Comparison of ENCODE assay signal across 13 cellular contexts in the genomic region with DNA sequence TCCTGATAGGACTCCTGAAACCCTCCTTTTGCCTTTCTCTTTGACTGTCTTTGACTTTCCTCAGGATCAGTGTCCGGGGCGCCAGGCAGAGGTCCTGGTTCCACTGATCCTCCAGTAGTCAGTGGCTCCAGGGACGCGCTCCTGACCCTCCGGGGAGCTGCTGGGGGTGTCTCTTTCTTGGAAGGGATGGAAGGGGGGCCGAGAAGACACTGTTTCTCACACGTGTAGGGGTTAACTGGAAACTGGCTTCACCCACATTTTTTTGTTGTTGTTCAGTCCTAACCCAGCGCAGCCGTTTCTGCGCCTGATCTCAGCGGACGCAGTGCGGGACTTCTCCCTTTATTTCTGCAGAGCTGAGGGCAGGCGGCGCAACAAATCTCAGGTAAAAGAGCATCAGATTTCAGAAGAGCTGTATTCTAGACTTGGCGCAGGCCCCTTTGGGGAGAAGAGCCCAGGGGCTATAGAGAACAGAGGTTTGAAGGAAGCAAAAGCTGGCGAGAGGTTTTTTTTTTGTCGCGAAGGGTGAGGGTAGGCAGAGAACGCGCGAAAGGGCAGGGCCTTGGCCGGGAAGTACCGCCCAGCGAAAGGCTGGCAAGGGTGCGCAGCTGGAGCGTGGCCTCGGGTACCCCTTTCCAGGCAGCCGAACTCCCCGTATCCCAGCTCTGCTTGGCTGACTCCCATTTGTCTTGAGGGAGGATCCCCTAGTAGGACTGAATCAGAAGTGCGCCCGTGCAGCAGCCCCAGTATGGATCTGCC. TPM values are rescaled to one million over a fixed set of nuclear protein-coding genes. Genes with fewer than 3 reads are reported as not detected.
DNase-seq lines count a peak whose midpoint lies in the region; ATAC-seq, FAIRE-seq and TF ChIP-seq lines count a peak whose summit lies in the region.
"Had no signal": no experiment of that assay in that cellular context is flagged by ENCODE, and none has a peak within 500 bp of the region (broad histone marks: within the 10 kb centered on the region; RNA-seq: fewer than 3 reads in every experiment).

No MANE protein-coding gene starts in this region.

- peaks cover 16 to 88% of the 10 kb centered on the region in 2 experiments; a peak in 4 of 5 replicates for H3K27me3 ChIP-seq in HepG2 (ENCODE audit: control insufficient read depth in 1 of 2, insufficient read depth in 2 of 2, low read length in 2 of 2)
- peaks cover 8 to 57% of the 10 kb centered on the region in 2 donors for H3K27me3 ChIP-seq in right lobe of liver
- H3K27me3 ChIP-seq in iPS-20b (ENCODE audit: insufficient read depth, low read length): peaks cover 100% of the 10 kb centered on the region
- peaks cover 97% of the 10 kb centered on the region for H3K27me3 ChIP-seq in effector memory CD4-positive, alpha-beta T cell (replicated peaks; ENCODE audit: control insufficient read depth, insufficient read depth, low read length, poor library complexity, severe bottlenecking)
- H3K27me3 ChIP-seq in thyroid gland: peaks cover 78% of the 10 kb centered on the region

- CTCF ChIA-PET in HepG2 (lab: Yijun Ruan, JAX; ENCODE audit: low intra/inter-chr PET ratio, low total read pairs): no interaction called here

- no peak for FAIRE-seq in HepG2 (lab: Jason Lieb, UNC)
- FAIRE-seq: endometrium had no signal

- no peak for TF ChIP-seq POLR2A in HepG2 (IDR thresholded peaks at IDR 0.05; ENCODE audit: insufficient read depth in 1 of 2, low read depth in 2 of 2, low read length in 2 of 2)
- no peak for TF ChIP-seq POLR2A in right lobe of liver (IDR thresholded peaks at IDR 0.05)
- no peak for TF ChIP-seq POLR2A in thyroid gland (IDR thresholded peaks at IDR 0.05)

- H3K9me3 ChIP-seq in HepG2 (ENCODE audit: low read length) (no peaks in the 10 kb centered on the region), right lobe of liver (no peaks in the 10 kb centered on the region), iPS-20b (ENCODE audit: insufficient read depth, low read depth, low read length) (peaks cover 15% of the 10 kb centered on the region; the same call in 1 of the 2 replicates), thyroid gland (no peaks in the 10 kb centered on the region)
- H3K9me3 ChIP-seq in effector memory CD4-positive, alpha-beta T cell (ENCODE audit: control insufficient read depth, low read length): no peaks in the 10 kb centered on the region

- 58% methylated on average over 27 of the region's 32 CpGs for WGBS in HepG2 (ENCODE audit: low lambda C conversion rate)
- whole genome bisulfite sequencing in right lobe of liver (ENCODE audit: insufficient coverage, low coverage, low lambda C conversion rate, missing lambda C conversion rate): 17% methylated on average over 22 of the region's 32 CpGs
- 7 to 8% methylated on average over 29 to 32 of the region's 32 CpGs for WGBS in thyroid gland, 2 donors

- peaks cover 52% of the 10 kb centered on the region for H3K4me1 ChIP-seq in HepG2 (ENCODE audit: insufficient read depth, low read length)
- H3K4me1 ChIP-seq in right lobe of liver: peaks cover 0 to 53% (median 15%) of the 10 kb centered on the region in 4 donors
- H3K4me1 ChIP-seq in iPS-20b (ENCODE audit: insufficient read depth, low read length): peaks cover 21% of the 10 kb centered on the region; the same call in 1 of the 2 replicates
- H3K4me1 ChIP-seq in effector memory CD4-positive, alpha-beta T cell (ENCODE audit: control insufficient read depth, insufficient read depth, low read length, poor library complexity, severe bottlenecking): peaks cover 71% of the 10 kb centered on the region
- H3K4me1 ChIP-seq in thyroid gland: peaks cover 36 to 52% of the 10 kb centered on the region in 2 donors

- H3K9me3 Mint-ChIP-seq in activated T-helper 1 cell treated with anti-CD3 and anti-CD28 coated beads, Interleukin-12 subunit alpha, Interleukin-12 subunit beta, Interleukin-2, Interleukin-4 antibody, amounts not matched to agents 30 ng/mL and 10 ng/mL and 1 ng/mL, durations not matched to agents 14 hours and 24 hours and 36 hours: no peaks in the 10 kb centered on the region

- intact Hi-C loops in HepG2 (cut with micrococcal nuclease; ENCODE audit: unreplicated experiment): no loop called here
- intact Hi-C loops in right lobe of liver (cut with DNase I): no loop called here
- intact Hi-C loops in activated T-helper 1 cell treated with anti-CD3 and anti-CD28 coated beads, Interleukin-12 subunit alpha, Interleukin-12 subunit beta, Interleukin-2, Interleukin-4 antibody, amounts not matched to agents 30 ng/mL and 10 ng/mL and 1 ng/mL, durations not matched to agents 14 hours and 24 hours and 36 hours (cut with micrococcal nuclease): loop anchor here (5.0 kb wide), 1 partner anchor 554 kb away; no protein-coding TSS in a partner anchor
- intact Hi-C loops in thyroid gland (cut with DNase I): no loop called here

- peak overlapping the region in 2 of 3 experiments; percentile 44 to 61; a peak in 2 of 6 replicates for H3K4me3 ChIP-seq in HepG2 (replicated peaks in 1 of 3; ENCODE audit: insufficient read depth in 1 of 3, low read depth in 2 of 3, low read length in 3 of 3)
- no peak overlapping the region for H3K4me3 ChIP-seq in right lobe of liver
- H3K4me3 ChIP-seq in iPS-20b (ENCODE audit: low read length): peak overlapping the region; percentile 49; the same call in 1 of the 2 replicates
- no peak overlapping the region for H3K4me3 ChIP-seq in effector memory CD4-positive, alpha-beta T cell (ENCODE audit: insufficient read depth, low read depth, low read length, poor library complexity, severe bottlenecking)
- H3K4me3 ChIP-seq in thyroid gland (replicated peaks in 1 of 3): no peak overlapping the region

- no TSS peak for BruUV-seq in HepG2 (replicated peaks; lab: Mats Ljungman, UMichigan)

- H3K9ac ChIP-seq in HepG2 (ENCODE audit: insufficient read depth, low read depth, low read length) (no peak overlapping the region), iPS-20b (ENCODE audit: low read depth, low read length) (no peak overlapping the region)

- no peaks in the 10 kb centered on the region for H4K20me1 ChIP-seq in HepG2 (ENCODE audit: insufficient read depth, low read length)

- no peaks in the 10 kb centered on the region for H3K79me2 ChIP-seq in HepG2 (ENCODE audit: insufficient read depth, low read length)

- no peaks in the 10 kb centered on the region for H3K36me3 ChIP-seq in HepG2 (replicated peaks in 1 of 2; ENCODE audit: control insufficient read depth in 1 of 2, insufficient read depth in 2 of 2, low read length in 2 of 2)
- no peaks in the 10 kb centered on the region for H3K36me3 ChIP-seq in right lobe of liver
- no peaks in the 10 kb centered on the region for H3K36me3 ChIP-seq in iPS-20b (ENCODE audit: insufficient read depth, low read depth, low read length)
- no peaks in the 10 kb centered on the region for H3K36me3 ChIP-seq in effector memory CD4-positive, alpha-beta T cell (ENCODE audit: control insufficient read depth, insufficient read depth, low read length)
- H3K36me3 ChIP-seq in thyroid gland: no peaks in the 10 kb centered on the region

- ATAC-seq in HepG2 (no peak), right lobe of liver (no peak)

- H3K27ac ChIP-seq in HepG2 (ENCODE audit: extremely low read length, insufficient read depth, low read length): no peak overlapping the region
- H3K27ac ChIP-seq in right lobe of liver: no peak overlapping the region
- H3K27ac ChIP-seq in iPS-20b (ENCODE audit: low read length): no peak overlapping the region
- H3K27ac ChIP-seq in effector memory CD4-positive, alpha-beta T cell (ENCODE audit: insufficient read depth, low read length, poor library complexity, severe bottlenecking): no peak overlapping the region
- H3K27ac ChIP-seq in thyroid gland: no peak overlapping the region

- peak overlapping the region; percentile 66 for H3K4me2 ChIP-seq in HepG2 (ENCODE audit: low read depth, low read length)

- peaks cover 1% of the 10 kb centered on the region for H3K36me3 Mint-ChIP-seq in activated T-helper 1 cell treated with anti-CD3 and anti-CD28 coated beads, Interleukin-12 subunit alpha, Interleukin-12 subunit beta, Interleukin-2, Interleukin-4 antibody, amounts not matched to agents 30 ng/mL and 10 ng/mL and 1 ng/mL, durations not matched to agents 14 hours and 24 hours and 36 hours (ENCODE audit: low read depth)

- TF ChIP-seq RAD21 in HepG2 (CRISPR knock-in tag; IDR thresholded peaks at IDR 0.05): no peak

- H3K4me1 Mint-ChIP-seq in activated T-helper 1 cell treated with anti-CD3 and anti-CD28 coated beads, Interleukin-12 subunit alpha, Interleukin-12 subunit beta, Interleukin-2, Interleukin-4 antibody, amounts not matched to agents 30 ng/mL and 10 ng/mL and 1 ng/mL, durations not matched to agents 14 hours and 24 hours and 36 hours (ENCODE audit: low read depth): peaks cover 71% of the 10 kb centered on the region

- TF ChIP-seq EP300 in HepG2 (IDR thresholded peaks at IDR 0.05; ENCODE audit: low read depth in 2 of 2, low read length in 2 of 2) (no peak), HepG2 (CRISPR knock-in tag; IDR thresholded peaks at IDR 0.05; ENCODE audit: borderline replicate concordance) (no peak)

- H3K27me3 Mint-ChIP-seq in activated T-helper 1 cell treated with anti-CD3 and anti-CD28 coated beads, Interleukin-12 subunit alpha, Interleukin-12 subunit beta, Interleukin-2, Interleukin-4 antibody, amounts not matched to agents 30 ng/mL and 10 ng/mL and 1 ng/mL, durations not matched to agents 14 hours and 24 hours and 36 hours (ENCODE audit: insufficient read depth): peaks cover 97% of the 10 kb centered on the region

- H3K27ac Mint-ChIP-seq in activated T-helper 1 cell treated with anti-CD3 and anti-CD28 coated beads, Interleukin-12 subunit alpha, Interleukin-12 subunit beta, Interleukin-2, Interleukin-4 antibody, amounts not matched to agents 30 ng/mL and 10 ng/mL and 1 ng/mL, durations not matched to agents 14 hours and 24 hours and 36 hours: peak overlapping the region; percentile 62

- POLR2A ChIA-PET in HepG2 (lab: Yijun Ruan, JAX): interaction anchor here (0.9 kb wide), 1 partner anchor 10 kb away, joined by 3 read pairs; no protein-coding TSS in a partner anchor

- peak overlapping the region; percentile 76 for H3K4me3 Mint-ChIP-seq in activated T-helper 1 cell treated with anti-CD3 and anti-CD28 coated beads, Interleukin-12 subunit alpha, Interleukin-12 subunit beta, Interleukin-2, Interleukin-4 antibody, amounts not matched to agents 30 ng/mL and 10 ng/mL and 1 ng/mL, durations not matched to agents 14 hours and 24 hours and 36 hours

- no peak for DNase-seq in HepG2 (ENCODE audit: low spot score)
- no peak for DNase-seq in right lobe of liver
- DNase-seq in activated T-helper 1 cell treated with anti-CD3 and anti-CD28 coated beads, Interleukin-12 subunit alpha, Interleukin-12 subunit beta, Interleukin-2, Interleukin-4 antibody, amounts not matched to agents 30 ng/mL and 10 ng/mL and 1 ng/mL, durations not matched to agents 14 hours and 24 hours and 36 hours (ENCODE audit: low spot score): no peak
- DNase-seq in effector memory CD4-positive, alpha-beta T cell: no peak
- no peak for DNase-seq in thyroid gland
- no peak for DNase-seq in cortex of kidney (lab: John Stamatoyannopoulos, UW)
- no peak for DNase-seq in NCI-H748 (lab: John Stamatoyannopoulos, UW; ENCODE audit: unreplicated experiment)
- DNase-seq: NCI-H2081 treated with DMSO at 0.1 percent for 48 hours, SIG-M5 had no signal

- no peak overlapping the region for H2AFZ ChIP-seq in HepG2 (ENCODE audit: low read length)

- in situ Hi-C loops in HepG2 (cut with HindIII; ENCODE audit: extremely low pct_ligation_motif_present, low pct_unique_long_range_greater_than_20kb): loop anchor here (10.0 kb wide), 1 partner anchor 138 kb away; a partner anchor contains a TSS

- TF ChIP-seq CTCF in HepG2 (CRISPR knock-in tag; IDR thresholded peaks at IDR 0.05): no peak
- no peak for TF ChIP-seq CTCF in right lobe of liver (IDR thresholded peaks at IDR 0.05)
- no peak for TF ChIP-seq CTCF in thyroid gland (IDR thresholded peaks at IDR 0.05)

RNA-seq across cellular contexts. Expression of a gene that starts 4.3 kb away (rescaled TPM):
- total RNA-seq in HepG2 (2016; rRNA removed; fragmentation: Illumina TruSeq; extraction: Trizol) (not detected in 2 replicates), right lobe of liver (1 to 10 TPM in 2 of 6 experiments, under 1 TPM in 3, not detected in 1; 0.12 to 1.9 (median 0.81) TPM), thyroid gland (not detected)
- not detected in 2 replicates for total RNA-seq in HepG2 (2016; cell fraction: cytosol; rRNA removed; fragmentation: Illumina TruSeq; extraction: Trizol; ENCODE audit: low read depth)
- total RNA-seq in HepG2 (2016; cell fraction: insoluble cytoplasmic fraction; rRNA removed; fragmentation: Illumina TruSeq; extraction: Trizol): not detected in 2 replicates
- not detected in 2 replicates for total RNA-seq in HepG2 (2016; cell fraction: membrane; rRNA removed; fragmentation: Illumina TruSeq; extraction: Trizol)
- not detected in 2 replicates for total RNA-seq in HepG2 (2016; cell fraction: nucleus; rRNA removed; fragmentation: Illumina TruSeq; extraction: Trizol)
- polyA plus RNA-seq in HepG2 (2011; rRNA removed): not detected in 2 replicates
- not detected in 2 replicates for polyA plus RNA-seq in HepG2 (2011; cell fraction: cytosol; rRNA removed)
- polyA plus RNA-seq in HepG2 (2011; cell fraction: nucleus; rRNA removed): not detected in 2 replicates
- not detected in 2 replicates for polyA plus RNA-seq in HepG2 (2012)
- polyA plus RNA-seq in HepG2 (2016; cell fraction: cytosol; fragmentation: Illumina TruSeq; extraction: Trizol; ENCODE audit: low read depth): not detected in 2 replicates
- not detected in 2 replicates for polyA plus RNA-seq in HepG2 (2016; cell fraction: insoluble cytoplasmic fraction; fragmentation: Illumina TruSeq; extraction: Trizol; ENCODE audit: low read depth)
- polyA plus RNA-seq in HepG2 (2016; cell fraction: membrane; fragmentation: Illumina TruSeq; extraction: Trizol; ENCODE audit: low read depth): not detected in 2 replicates
- polyA plus RNA-seq in HepG2 (2016; cell fraction: nucleus; fragmentation: Illumina TruSeq; extraction: Trizol; ENCODE audit: insufficient read depth, low read depth): not detected in 2 replicates
- polyA minus RNA-seq in HepG2 (2011; rRNA and poly(A)+ RNA removed; ENCODE audit: low replicate concordance): 1.5 TPM in 1 of 2 replicates, not detected in the other
- polyA minus RNA-seq in HepG2 (2011; cell fraction: cytosol; rRNA and poly(A)+ RNA removed): not detected in 2 replicates
- polyA minus RNA-seq in HepG2 (2011; cell fraction: nucleus; rRNA and poly(A)+ RNA removed): not detected in 2 replicates
- not detected in 2 replicates for total RNA-seq in activated T-helper 1 cell treated with anti-CD3 and anti-CD28 coated beads, Interleukin-12 subunit alpha, Interleukin-12 subunit beta, Interleukin-2, Interleukin-4 antibody, amounts not matched to agents 30 ng/mL and 10 ng/mL and 1 ng/mL, durations not matched to agents 14 hours and 24 hours and 36 hours
- total RNA-seq: lower leg skin, subcutaneous adipose tissue had no signal

RNA-seq across cellular contexts. Expression of a gene that starts 10.5 kb away (rescaled TPM):
- total RNA-seq in HepG2 (2016; rRNA removed; fragmentation: Illumina TruSeq; extraction: Trizol) (8.5 and 10.1 TPM in 2 replicates), right lobe of liver (1 to 10 TPM; 4.0 to 8.9 (median 6.2) TPM), thyroid gland (10 to 100 TPM in 2 of 4 donors, 1 to 10 TPM in 1, not detected in 1; 7.1 to 11.6 (median 10.7) TPM)
- 28.8 and 32.5 TPM in 2 replicates for total RNA-seq in HepG2 (2016; cell fraction: cytosol; rRNA removed; fragmentation: Illumina TruSeq; extraction: Trizol; ENCODE audit: low read depth)
- total RNA-seq in HepG2 (2016; cell fraction: insoluble cytoplasmic fraction; rRNA removed; fragmentation: Illumina TruSeq; extraction: Trizol): 9.8 and 11.1 TPM in 2 replicates
- total RNA-seq in HepG2 (2016; cell fraction: membrane; rRNA removed; fragmentation: Illumina TruSeq; extraction: Trizol): 16.0 and 23.8 TPM in 2 replicates
- 2.7 and 4.2 TPM in 2 replicates for total RNA-seq in HepG2 (2016; cell fraction: nucleus; rRNA removed; fragmentation: Illumina TruSeq; extraction: Trizol)
- 4.7 and 5.8 TPM in 2 replicates for polyA plus RNA-seq in HepG2 (2011; rRNA removed)
- 3.7 and 6.1 TPM in 2 replicates for polyA plus RNA-seq in HepG2 (2011; cell fraction: cytosol; rRNA removed)
- polyA plus RNA-seq in HepG2 (2011; cell fraction: nucleus; rRNA removed): 2.3 and 3.2 TPM in 2 replicates
- 1.9 and 5.4 TPM in 2 replicates for polyA plus RNA-seq in HepG2 (2012)
- 38.1 and 46.8 TPM in 2 replicates for polyA plus RNA-seq in HepG2 (2016; cell fraction: cytosol; fragmentation: Illumina TruSeq; extraction: Trizol; ENCODE audit: low read depth)
- 9.2 and 12.3 TPM in 2 replicates for polyA plus RNA-seq in HepG2 (2016; cell fraction: insoluble cytoplasmic fraction; fragmentation: Illumina TruSeq; extraction: Trizol; ENCODE audit: low read depth)
- 19.3 and 20.6 TPM in 2 replicates for polyA plus RNA-seq in HepG2 (2016; cell fraction: membrane; fragmentation: Illumina TruSeq; extraction: Trizol; ENCODE audit: low read depth)
- polyA plus RNA-seq in HepG2 (2016; cell fraction: nucleus; fragmentation: Illumina TruSeq; extraction: Trizol; ENCODE audit: insufficient read depth, low read depth): 5.6 and 7.0 TPM in 2 replicates
- 2.6 TPM in 1 of 2 replicates, not detected in the other for polyA minus RNA-seq in HepG2 (2011; rRNA and poly(A)+ RNA removed; ENCODE audit: low replicate concordance)
- 1.6 and 2.0 TPM in 2 replicates for polyA minus RNA-seq in HepG2 (2011; cell fraction: cytosol; rRNA and poly(A)+ RNA removed)
- 1.2 TPM in 2 replicates for polyA minus RNA-seq in HepG2 (2011; cell fraction: nucleus; rRNA and poly(A)+ RNA removed)
- total RNA-seq in activated T-helper 1 cell treated with anti-CD3 and anti-CD28 coated beads, Interleukin-12 subunit alpha, Interleukin-12 subunit beta, Interleukin-2, Interleukin-4 antibody, amounts not matched to agents 30 ng/mL and 10 ng/mL and 1 ng/mL, durations not matched to agents 14 hours and 24 hours and 36 hours: 0.81 and 1.3 TPM in 2 replicates

Comparison
In these comparisons a context has a peak if more than half of its experiments do, and no peak if none do; other contexts are left out.
1. H3K4me3 ChIP-seq: peak in HepG2 (2 of 3) and iPS-20b (single experiment); none in right lobe of liver (0 of 3), effector memory CD4-positive, alpha-beta T cell (single experiment) and thyroid gland (0 of 3).